In the genomic region with DNA sequence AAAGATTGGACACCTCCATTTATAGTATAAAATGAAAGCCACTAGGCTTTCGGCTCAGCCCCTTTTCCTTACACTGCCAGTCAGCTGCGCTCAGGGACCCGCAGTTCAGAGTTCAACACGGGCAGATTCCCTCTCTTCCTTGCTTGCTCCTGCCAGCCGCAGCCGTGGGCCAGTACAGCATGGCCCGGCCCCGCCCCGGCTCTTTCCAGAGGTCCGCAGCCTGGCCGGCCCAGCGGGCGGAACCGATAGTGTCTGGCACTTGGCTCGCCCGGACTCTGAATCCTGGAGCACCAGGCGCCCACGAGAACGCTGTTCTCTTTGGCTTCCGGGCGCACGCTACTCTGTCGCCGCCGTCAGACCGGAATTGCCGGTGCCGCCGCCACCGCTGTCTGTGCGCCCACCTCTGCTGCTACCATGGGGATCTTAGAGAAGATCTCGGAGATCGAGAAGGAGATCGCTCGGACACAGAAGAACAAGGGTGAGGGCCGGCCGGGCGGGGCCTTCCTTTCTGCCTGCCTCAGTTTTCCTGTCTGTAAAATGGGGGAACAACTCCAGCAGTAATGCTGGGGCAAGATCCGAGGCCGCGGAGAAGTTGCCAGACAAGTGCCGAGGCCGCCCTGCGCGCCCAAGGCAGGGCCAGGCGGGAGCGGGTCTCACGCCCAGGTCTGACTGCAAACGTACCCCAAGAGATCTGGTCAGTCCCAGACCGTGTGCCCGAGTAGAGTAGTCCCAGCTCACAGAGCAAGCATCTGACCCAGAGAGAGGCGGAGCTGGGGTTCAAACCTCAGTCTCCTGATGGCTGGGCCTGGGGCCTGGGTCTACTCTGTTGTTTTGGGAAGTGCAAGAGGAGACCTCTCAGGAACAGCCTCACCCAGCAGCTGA, we compare ENCODE assay signal across 8 cellular contexts. TPM values are rescaled to one million over a fixed set of nuclear protein-coding genes. Genes with fewer than 3 reads are reported as not detected.
DNase-seq lines count a peak whose midpoint lies in the region; ATAC-seq and TF ChIP-seq lines count a peak whose summit lies in the region.

Gene DRG2, plus strand, starts transcription at position 339 of the 882 bp plus-strand sequence. Its CDS starts 76 bp downstream, at position 415.

- CTCF ChIA-PET in HEK293T (lab: Yijun Ruan, JAX): interaction anchor here (0.6 kb wide), 1 partner anchor 46 kb away, joined by 3 read pairs; no protein-coding TSS in a partner anchor

- TF ChIP-seq CTCF in suprapubic skin (IDR thresholded peaks at IDR 0.05): no peak

- no peak for TF ChIP-seq EP300 in suprapubic skin (IDR thresholded peaks at IDR 0.05)

- H3K27ac Mint-ChIP-seq in activated naive CD4-positive, alpha-beta T cell treated with anti-CD3 and anti-CD28 coated beads, Interleukin-2, amount 50 U/mL, for 24 hours: peak within 1 kb of the TSS; percentile 98

- H3K4me3 ChIP-seq in suprapubic skin: peak within 1 kb of the TSS; percentile 84

- peaks cover 5% of the 10 kb centered on the region for H3K36me3 Mint-ChIP-seq in activated naive CD4-positive, alpha-beta T cell treated with anti-CD3 and anti-CD28 coated beads, Interleukin-2, amount 50 U/mL, for 24 hours

- H3K36me3 ChIP-seq in suprapubic skin: peaks cover 11% of the 10 kb centered on the region

- H3K9me3 ChIP-seq in suprapubic skin: no peaks in the 10 kb centered on the region

- peaks cover 13% of the 10 kb centered on the region for H3K4me1 ChIP-seq in suprapubic skin

- H3K27me3 Mint-ChIP-seq in activated naive CD4-positive, alpha-beta T cell treated with anti-CD3 and anti-CD28 coated beads, Interleukin-2, amount 50 U/mL, for 24 hours: no peaks in the 10 kb centered on the region

- peak within 1 kb of the TSS; percentile 100 for H3K4me3 Mint-ChIP-seq in activated naive CD4-positive, alpha-beta T cell treated with anti-CD3 and anti-CD28 coated beads, Interleukin-2, amount 50 U/mL, for 24 hours

- DNase-seq in GF-D8 (lab: John Stamatoyannopoulos, UW) (peak; percentile 15), HEK293T (ENCODE audit: extremely low spot score) (peak; percentile 94), NAMALWA (ENCODE audit: low spot score) (peak; percentile 78), glomerular endothelial cell (ENCODE audit: extremely low read depth, low read depth, low spot score) (peak; percentile 57), occipital lobe (lab: John Stamatoyannopoulos, UW) (peak; percentile 85), suprapubic skin (ENCODE audit: low spot score in 2 of 2) (peak; percentile 95)

- TF ChIP-seq POLR2A in suprapubic skin (IDR thresholded peaks at IDR 0.05): peak in 1 of 2 donors; percentile 57

- H3K4me1 Mint-ChIP-seq in activated naive CD4-positive, alpha-beta T cell treated with anti-CD3 and anti-CD28 coated beads, Interleukin-2, amount 50 U/mL, for 24 hours: peaks cover 26% of the 10 kb centered on the region

- H3K27me3 ChIP-seq in suprapubic skin: no peaks in the 10 kb centered on the region

- H3K9me3 Mint-ChIP-seq in activated naive CD4-positive, alpha-beta T cell treated with anti-CD3 and anti-CD28 coated beads, Interleukin-2, amount 50 U/mL, for 24 hours: no peaks in the 10 kb centered on the region

- WGBS in suprapubic skin: under 1% methylated on average over 43 of the region's 52 CpGs

- ATAC-seq in SK-N-SH treated with all-trans-retinoic acid at 6 μM for 48 hours: peak; percentile 98

- POLR2A ChIA-PET in HEK293T (lab: Yijun Ruan, JAX): interaction anchor here (0.7 to 2.8 kb wide), 7 partner anchors 12 to 95 kb away, joined by 3 to 9 read pairs (median 3); partner anchors contain the start of gene ALKBH5

- H3K27ac ChIP-seq in suprapubic skin: peak within 1 kb of the TSS; percentile 72

TF ChIP-seq in HEK293T, 16 proteins besides CTCF, POLR2A, EP300 and RAD21:
- TF ChIP-seq FOXA1 (IDR thresholded peaks at IDR 0.05) (no peak), LEF1 (IDR thresholded peaks at IDR 0.05; ENCODE audit: borderline replicate concordance) (no peak; the same call in 1 of the 2 replicates), CTBP1 (IDR thresholded peaks at IDR 0.05; ENCODE audit: borderline replicate concordance) (peak; percentile 96), NFRKB (IDR thresholded peaks at IDR 0.05) (no peak), FOXM1 (IDR thresholded peaks at IDR 0.05; ENCODE audit: borderline replicate concordance) (peak; percentile 57; the same call in 1 of the 2 replicates), BHLHE40 (IDR thresholded peaks at IDR 0.05; ENCODE audit: borderline replicate concordance) (no peak), ELF4 (IDR thresholded peaks at IDR 0.05) (peak; percentile 67), HDGF (IDR thresholded peaks at IDR 0.05; ENCODE audit: borderline replicate concordance) (no peak), L3MBTL2 (conservative IDR thresholded peaks at IDR 0.05) (no peak; the same call in 1 of the 2 replicates), ARNT (IDR thresholded peaks at IDR 0.05) (peak; percentile 86), SUZ12 (IDR thresholded peaks at IDR 0.05) (no peak), TARDBP (IDR thresholded peaks at IDR 0.05) (no peak; the same call in 1 of the 2 replicates), SP1 (IDR thresholded peaks at IDR 0.05) (no peak), ZNF384 (IDR thresholded peaks at IDR 0.05) (no peak), FOXK2 (IDR thresholded peaks at IDR 0.05) (no peak)
- TF ChIP-seq, protein P1, sequence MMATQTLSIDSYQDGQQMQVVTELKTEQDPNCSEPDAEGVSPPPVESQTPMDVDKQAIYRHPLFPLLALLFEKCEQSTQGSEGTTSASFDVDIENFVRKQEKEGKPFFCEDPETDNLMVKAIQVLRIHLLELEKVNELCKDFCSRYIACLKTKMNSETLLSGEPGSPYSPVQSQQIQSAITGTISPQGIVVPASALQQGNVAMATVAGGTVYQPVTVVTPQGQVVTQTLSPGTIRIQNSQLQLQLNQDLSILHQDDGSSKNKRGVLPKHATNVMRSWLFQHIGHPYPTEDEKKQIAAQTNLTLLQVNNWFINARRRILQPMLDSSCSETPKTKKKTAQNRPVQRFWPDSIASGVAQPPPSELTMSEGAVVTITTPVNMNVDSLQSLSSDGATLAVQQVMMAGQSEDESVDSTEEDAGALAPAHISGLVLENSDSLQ (IDR thresholded peaks at IDR 0.05): peak; percentile 38; the same call in 1 of the 2 replicates

TF ChIP-seq in SK-N-SH treated with all-trans-retinoic acid at 6 μM for 48 hours, 23 proteins besides CTCF, POLR2A, EP300 and RAD21 (continues in another document):
- TF ChIP-seq ZNF565 (CRISPR knock-in tag; conservative IDR thresholded peaks at IDR 0.05; ENCODE audit: low read depth) (no peak), POU6F1 (CRISPR knock-in tag; IDR thresholded peaks at IDR 0.05; ENCODE audit: borderline replicate concordance, low read depth) (no peak), BACH2 (CRISPR knock-in tag; IDR thresholded peaks at IDR 0.05; ENCODE audit: borderline replicate concordance) (no peak), OSR1 (CRISPR knock-in tag; IDR thresholded peaks at IDR 0.05) (no peak), ISL1 (CRISPR knock-in tag; IDR thresholded peaks at IDR 0.05) (no peak), ZNF8 (CRISPR knock-in tag; IDR thresholded peaks at IDR 0.05) (0 out of 2 replicates have a peak, but pooled peaks have one; percentile 14), ZFP30 (CRISPR knock-in tag; IDR thresholded peaks at IDR 0.05) (no peak; the same call in 1 of the 2 replicates), RARB (CRISPR knock-in tag; IDR thresholded peaks at IDR 0.05) (0 out of 2 replicates have a peak, but pooled peaks have one; percentile 15), ZC3H10 (CRISPR knock-in tag; IDR thresholded peaks at IDR 0.05) (0 out of 2 replicates have a peak, but pooled peaks have one; percentile 28), ZFP3 (CRISPR knock-in tag; IDR thresholded peaks at IDR 0.05) (no peak), ZNF70 (CRISPR knock-in tag; IDR thresholded peaks at IDR 0.05) (0 out of 2 replicates have a peak, but pooled peaks have one; percentile 4), ARNTL (CRISPR knock-in tag; IDR thresholded peaks at IDR 0.05; ENCODE audit: borderline replicate concordance, low read depth) (no peak), GLIS3 (CRISPR knock-in tag; IDR thresholded peaks at IDR 0.05) (no peak), TOX (CRISPR knock-in tag; IDR thresholded peaks at IDR 0.05; ENCODE audit: borderline replicate concordance) (no peak)
- TF ChIP-seq, protein P2, sequence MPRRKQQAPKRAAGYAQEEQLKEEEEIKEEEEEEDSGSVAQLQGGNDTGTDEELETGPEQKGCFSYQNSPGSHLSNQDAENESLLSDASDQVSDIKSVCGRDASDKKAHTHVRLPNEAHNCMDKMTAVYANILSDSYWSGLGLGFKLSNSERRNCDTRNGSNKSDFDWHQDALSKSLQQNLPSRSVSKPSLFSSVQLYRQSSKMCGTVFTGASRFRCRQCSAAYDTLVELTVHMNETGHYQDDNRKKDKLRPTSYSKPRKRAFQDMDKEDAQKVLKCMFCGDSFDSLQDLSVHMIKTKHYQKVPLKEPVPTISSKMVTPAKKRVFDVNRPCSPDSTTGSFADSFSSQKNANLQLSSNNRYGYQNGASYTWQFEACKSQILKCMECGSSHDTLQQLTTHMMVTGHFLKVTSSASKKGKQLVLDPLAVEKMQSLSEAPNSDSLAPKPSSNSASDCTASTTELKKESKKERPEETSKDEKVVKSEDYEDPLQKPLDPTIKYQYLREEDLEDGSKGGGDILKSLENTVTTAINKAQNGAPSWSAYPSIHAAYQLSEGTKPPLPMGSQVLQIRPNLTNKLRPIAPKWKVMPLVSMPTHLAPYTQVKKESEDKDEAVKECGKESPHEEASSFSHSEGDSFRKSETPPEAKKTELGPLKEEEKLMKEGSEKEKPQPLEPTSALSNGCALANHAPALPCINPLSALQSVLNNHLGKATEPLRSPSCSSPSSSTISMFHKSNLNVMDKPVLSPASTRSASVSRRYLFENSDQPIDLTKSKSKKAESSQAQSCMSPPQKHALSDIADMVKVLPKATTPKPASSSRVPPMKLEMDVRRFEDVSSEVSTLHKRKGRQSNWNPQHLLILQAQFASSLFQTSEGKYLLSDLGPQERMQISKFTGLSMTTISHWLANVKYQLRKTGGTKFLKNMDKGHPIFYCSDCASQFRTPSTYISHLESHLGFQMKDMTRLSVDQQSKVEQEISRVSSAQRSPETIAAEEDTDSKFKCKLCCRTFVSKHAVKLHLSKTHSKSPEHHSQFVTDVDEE (CRISPR knock-in tag; IDR thresholded peaks at IDR 0.05): peak; percentile 55; the same call in 1 of the 2 replicates

RNA-seq across cellular contexts. Expression of gene DRG2, which starts in this region (rescaled TPM):
- total RNA-seq in glomerular endothelial cell: 50.1 and 57.6 TPM in 2 replicates
- total RNA-seq in occipital lobe: 14.3 TPM
- total RNA-seq in suprapubic skin: 10 to 100 TPM; 34.6 to 44.0 (median 37.9) TPM

Comparison
In these comparisons a context has a peak if more than half of its experiments do, and no peak if none do; other contexts are left out.
1. Peak in every context shown above with its lines: DNase-seq, ATAC-seq, H3K4me3 ChIP-seq and H3K27ac ChIP-seq.
2. DNase-seq: peak in every context shown above with its lines; median percentile 95 in suprapubic skin; 94 in HEK293T; 85 in occipital lobe; 78 in NAMALWA; 57 in glomerular endothelial cell; 15 in GF-D8.